In genomic region chr16:11676799-11677198, GRCh38 we compare ENCODE assay signal across 13 cellular contexts. TPM values are rescaled to one million over a fixed set of nuclear protein-coding genes. Genes with fewer than 3 reads are reported as not detected.
DNase-seq lines count a peak whose midpoint lies in the region; ATAC-seq, FAIRE-seq and TF ChIP-seq lines count a peak whose summit lies in the region.
"Had no signal": no experiment of that assay in that cellular context is flagged by ENCODE, and none has a peak within 500 bp of the region (broad histone marks: within the 10 kb centered on the region; RNA-seq: fewer than 3 reads in every experiment).

No MANE protein-coding gene starts in this region.

- TF ChIP-seq POLR2A in A549 (IDR thresholded peaks at IDR 0.05; ENCODE audit: low read length), result no peak
- TF ChIP-seq POLR2A in HCT116 (IDR thresholded peaks at IDR 0.05; ENCODE audit: borderline replicate concordance, extremely low read depth, insufficient read depth, insufficient read length), result no peak

- H3K4me1 Mint-ChIP-seq in chondrocyte (ENCODE audit: low read depth) (peaks cover 27% of the 10 kb centered on the region), natural killer cell (peaks cover 8 to 28% of the 10 kb centered on the region in 2 donors)
- H3K4me1 Mint-ChIP-seq in naive thymus-derived CD8-positive, alpha-beta T cell, result peaks cover 36 to 95% (median 81%) of the 10 kb centered on the region in 4 donors

- H3K9me3 Mint-ChIP-seq in chondrocyte (ENCODE audit: low read depth), result no peaks in the 10 kb centered on the region
- H3K9me3 Mint-ChIP-seq in naive thymus-derived CD8-positive, alpha-beta T cell, result no peaks in the 10 kb centered on the region
- H3K9me3 Mint-ChIP-seq in natural killer cell, result no peaks in the 10 kb centered on the region
- H3K9me3 Mint-ChIP-seq: natural killer cell treated with Interleukin-12 subunit alpha and Interleukin-12 subunit beta and Interleukin-15 and Interleukin-18, amount 100 ng/mL, for 72 hours had no signal

- H3K4me3 ChIP-seq in A549, result no peak overlapping the region
- H3K4me3 ChIP-seq in HCT116 (replicated peaks in 1 of 2; ENCODE audit: low read depth in 1 of 2, low read length in 2 of 2), result no peak overlapping the region

- H3K27me3 ChIP-seq in HCT116 (ENCODE audit: insufficient read depth, low read length), result no peaks in the 10 kb centered on the region

- H3K36me3 ChIP-seq in HCT116 (ENCODE audit: control insufficient read depth in 1 of 2, insufficient read depth in 2 of 2, low read length in 2 of 2), result peaks cover 5 to 12% of the 10 kb centered on the region in 2 experiments; a peak in 2 of 4 replicates

- TF ChIP-seq CTCF in A549 (IDR thresholded peaks at IDR 0.05) (no peak), HCT116 (IDR thresholded peaks at IDR 0.05 in 2 of 3, conservative IDR thresholded peaks at IDR 0.05 in 1 of 3; ENCODE audit: borderline replicate concordance in 1 of 3, insufficient read depth in 1 of 3, low read depth in 2 of 3, low read length in 2 of 3) (no peak), chondrocyte (IDR thresholded peaks at IDR 0.05) (no peak), natural killer cell (IDR thresholded peaks at IDR 0.05) (no peak)

- H3K27me3 Mint-ChIP-seq in chondrocyte (ENCODE audit: low read depth) (no peaks in the 10 kb centered on the region), natural killer cell (ENCODE audit: low read depth in 2 of 2) (no peaks in the 10 kb centered on the region)
- H3K27me3 Mint-ChIP-seq in naive thymus-derived CD8-positive, alpha-beta T cell, result no peaks in the 10 kb centered on the region
- H3K27me3 Mint-ChIP-seq: natural killer cell treated with Interleukin-12 subunit alpha and Interleukin-12 subunit beta and Interleukin-15 and Interleukin-18, amount 100 ng/mL, for 72 hours had no signal

- DNase-seq in A549 (ENCODE audit: low read depth in 1 of 2, low spot score in 1 of 2), result no peak
- DNase-seq in HCT116 (ENCODE audit: low read depth, low spot score), result no peak
- peak; percentile 68 for DNase-seq in chondrocyte (ENCODE audit: low spot score)
- peak in 1 of 10 donors; percentile 45 for DNase-seq in naive thymus-derived CD8-positive, alpha-beta T cell
- DNase-seq in GOT3 (lab: John Stamatoyannopoulos, UW), result no peak
- no peak for DNase-seq in HuH-7.5 (ENCODE audit: low spot score)
- DNase-seq in superior temporal gyrus (ENCODE audit: extremely low spot score), result no peak
- no peak for DNase-seq in natural killer cell
- DNase-seq: activated CD4-positive, CD25-positive, alpha-beta regulatory T cell; AML-193; erythroblast; NCI-H510A had no signal

- CTCF ChIA-PET in A549 (lab: Yijun Ruan, JAX) (interaction anchor here (0.8 to 5.2 kb wide), 7 partner anchors 38 to 281 kb away, joined by 3 to 25 read pairs (median 4); partner anchors contain the start of gene ZC3H7A), HCT116 (lab: Charles Lee) (no interaction called here)

- no peak for TF ChIP-seq RAD21 in A549 (conservative IDR thresholded peaks at IDR 0.05 in 1 of 2, IDR thresholded peaks at IDR 0.05 in 1 of 2)
- no peak for TF ChIP-seq RAD21 in HCT116 (IDR thresholded peaks at IDR 0.05; ENCODE audit: low read depth)

- no peaks in the 10 kb centered on the region for H3K9me2 ChIP-seq in HCT116 (ENCODE audit: insufficient read depth)

- no peaks in the 10 kb centered on the region for H3K79me2 ChIP-seq in HCT116 (ENCODE audit: insufficient read depth, low read length)

- H2AFZ ChIP-seq in HCT116 (ENCODE audit: low read depth, low read length, poor library complexity, severe bottlenecking), result no peak overlapping the region

- RAD21 ChIA-PET in HCT116 (lab: Charles Lee; ENCODE audit: low non-redundant PET in 1 of 2, low total read pairs in 2 of 2, uncharacterized antibody in 2 of 2, unreplicated experiment in 2 of 2), result no interaction called here

- 88% methylated on average over 14 of the region's 14 CpGs for WGBS in A549 (ENCODE audit: missing lambda C conversion rate)

- H3K4me1 ChIP-seq in A549 (peaks cover 66% of the 10 kb centered on the region), HCT116 (ENCODE audit: control insufficient read depth in 1 of 2, insufficient read depth in 2 of 2, low read length in 2 of 2) (peaks cover 45 to 60% of the 10 kb centered on the region in 2 experiments)

- FAIRE-seq in A549 (lab: Jason Lieb, UNC), result no peak

- H3K9me3 ChIP-seq in A549 (no peaks in the 10 kb centered on the region), HCT116 (ENCODE audit: control insufficient read depth in 1 of 2, insufficient read depth in 1 of 2, low read depth in 1 of 2, low read length in 2 of 2) (no peaks in the 10 kb centered on the region)

- H4K20me1 ChIP-seq in HCT116 (ENCODE audit: insufficient read depth), result no peaks in the 10 kb centered on the region

- no TSS peak for BruUV-seq in HCT116 (replicated peaks; lab: Mats Ljungman, UMichigan)

- ATAC-seq in A549 (no peak), HCT116 (no peak), natural killer cell (no peak)
- ATAC-seq in naive thymus-derived CD8-positive, alpha-beta T cell, result no peak
- ATAC-seq: natural killer cell treated with Interleukin-12 subunit alpha and Interleukin-12 subunit beta and Interleukin-15 and Interleukin-18, amount 100 ng/mL, for 72 hours had no signal

- H3K36me3 Mint-ChIP-seq in chondrocyte (ENCODE audit: low read depth), result peaks cover 18% of the 10 kb centered on the region
- peaks cover 0 to 51% (median 1%) of the 10 kb centered on the region in 3 donors for H3K36me3 Mint-ChIP-seq in naive thymus-derived CD8-positive, alpha-beta T cell
- H3K36me3 Mint-ChIP-seq in natural killer cell, result no peaks in the 10 kb centered on the region
- H3K36me3 Mint-ChIP-seq: natural killer cell treated with Interleukin-12 subunit alpha and Interleukin-12 subunit beta and Interleukin-15 and Interleukin-18, amount 100 ng/mL, for 72 hours had no signal

- H3K27ac Mint-ChIP-seq in chondrocyte (ENCODE audit: unreplicated experiment) (no peak overlapping the region), natural killer cell (peak overlapping the region in 1 of 2 donors; percentile 62)
- H3K27ac Mint-ChIP-seq in naive thymus-derived CD8-positive, alpha-beta T cell, result peak overlapping the region in 7 of 10 donors; percentile 42 to 89 (median 84)

- POLR2A ChIA-PET in A549 (lab: Yijun Ruan, JAX), result no interaction called here
- POLR2A ChIA-PET in HCT116 (lab: Charles Lee), result no interaction called here
- POLR2A ChIA-PET in naive thymus-derived CD8-positive, alpha-beta T cell (lab: Charles Lee), result interaction anchor here (1.6 kb wide), 1 partner anchor 12 kb away, joined by 4 read pairs; no protein-coding TSS in a partner anchor

- TF ChIP-seq EP300 in A549 (IDR thresholded peaks at IDR 0.05), result no peak

- no peak overlapping the region for H3K4me2 ChIP-seq in A549
- peak overlapping the region; percentile 9 for H3K4me2 ChIP-seq in HCT116 (ENCODE audit: low read length)

- H3K4me3 Mint-ChIP-seq in chondrocyte (ENCODE audit: unreplicated experiment) (no peak overlapping the region), natural killer cell (no peak overlapping the region)
- H3K4me3 Mint-ChIP-seq in naive thymus-derived CD8-positive, alpha-beta T cell, result peak overlapping the region in 1 of 10 donors; percentile 20
- H3K4me3 Mint-ChIP-seq: natural killer cell treated with Interleukin-12 subunit alpha and Interleukin-12 subunit beta and Interleukin-15 and Interleukin-18, amount 100 ng/mL, for 72 hours had no signal

- H3K27ac ChIP-seq in A549 (peak overlapping the region; percentile 14 to 58; a peak in 4 of 6 replicates), HCT116 (ENCODE audit: low read depth, low read length) (no peak overlapping the region; the same call in 1 of the 2 replicates)

- intact Hi-C loops in HCT116 (cut with micrococcal nuclease), result no loop called here
- intact Hi-C loops in natural killer cell (cut with micrococcal nuclease), result no loop called here

- no peak overlapping the region for H3K9ac ChIP-seq in HCT116 (ENCODE audit: low read length)

TF ChIP-seq in A549, 52 proteins besides CTCF, POLR2A, EP300 and RAD21 (continues in another document):
- TF ChIP-seq, protein P1, sequence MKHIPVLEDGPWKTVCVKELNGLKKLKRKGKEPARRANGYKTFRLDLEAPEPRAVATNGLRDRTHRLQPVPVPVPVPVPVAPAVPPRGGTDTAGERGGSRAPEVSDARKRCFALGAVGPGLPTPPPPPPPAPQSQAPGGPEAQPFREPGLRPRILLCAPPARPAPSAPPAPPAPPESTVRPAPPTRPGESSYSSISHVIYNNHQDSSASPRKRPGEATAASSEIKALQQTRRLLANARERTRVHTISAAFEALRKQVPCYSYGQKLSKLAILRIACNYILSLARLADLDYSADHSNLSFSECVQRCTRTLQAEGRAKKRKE (CRISPR knock-in tag; IDR thresholded peaks at IDR 0.05; ENCODE audit: low read depth), result no peak

TF ChIP-seq in HCT116, 20 proteins besides CTCF, POLR2A, EP300 and RAD21:
- TF ChIP-seq MAX (IDR thresholded peaks at IDR 0.05), result no peak
- no peak for TF ChIP-seq SRF (IDR thresholded peaks at IDR 0.05; ENCODE audit: low read depth)
- no peak for TF ChIP-seq SP1 (IDR thresholded peaks at IDR 0.05; ENCODE audit: low read depth)
- TF ChIP-seq CEBPB (IDR thresholded peaks at IDR 0.05; ENCODE audit: low read depth), result no peak

RNA-seq across cellular contexts. Expression of gene SNN, which starts 8.5 kb away (rescaled TPM):
- 6.3 and 6.7 TPM in 2 replicates for polyA plus RNA-seq in A549 (2011; rRNA removed)
- 5.9 and 8.5 TPM in 2 replicates for polyA plus RNA-seq in A549 (2012; cell fraction: cytosol; rRNA removed)
- polyA plus RNA-seq in A549 (2012; cell fraction: nucleus; rRNA removed), result 3.6 and 5.0 TPM in 2 replicates
- polyA plus RNA-seq in A549 (2017; fragmentation: RNase III; extraction: RNeasy Plus Mini Kit Qiagen cat#74134 plus additional on column Dnase treatment), result 8.9 to 10.7 TPM (median 9.7 TPM) in 3 replicates
- polyA minus RNA-seq in A549 (2011; rRNA and poly(A)+ RNA removed), result 4.3 and 4.4 TPM in 2 replicates
- total RNA-seq in HCT116 (2021; ENCODE audit: unreplicated experiment), result 12.2 TPM
- polyA plus RNA-seq in HCT116 (2012), result 9.8 and 11.3 TPM in 2 replicates
- 12.5 to 15.3 TPM (median 14.0 TPM) in 3 replicates for total RNA-seq in chondrocyte
- 10 to 100 TPM; 24.4 to 25.9 TPM for total RNA-seq in naive thymus-derived CD8-positive, alpha-beta T cell
- 10 to 100 TPM; 16.0 to 26.9 (median 19.0) TPM for polyA plus RNA-seq in naive thymus-derived CD8-positive, alpha-beta T cell
- total RNA-seq in natural killer cell, result 10 to 100 TPM in 2 of 3 donors, 1 to 10 TPM in 1; 5.3 to 20.0 (median 12.5) TPM
